ENCODE assay signal across 8 cellular contexts in the genomic region with DNA sequence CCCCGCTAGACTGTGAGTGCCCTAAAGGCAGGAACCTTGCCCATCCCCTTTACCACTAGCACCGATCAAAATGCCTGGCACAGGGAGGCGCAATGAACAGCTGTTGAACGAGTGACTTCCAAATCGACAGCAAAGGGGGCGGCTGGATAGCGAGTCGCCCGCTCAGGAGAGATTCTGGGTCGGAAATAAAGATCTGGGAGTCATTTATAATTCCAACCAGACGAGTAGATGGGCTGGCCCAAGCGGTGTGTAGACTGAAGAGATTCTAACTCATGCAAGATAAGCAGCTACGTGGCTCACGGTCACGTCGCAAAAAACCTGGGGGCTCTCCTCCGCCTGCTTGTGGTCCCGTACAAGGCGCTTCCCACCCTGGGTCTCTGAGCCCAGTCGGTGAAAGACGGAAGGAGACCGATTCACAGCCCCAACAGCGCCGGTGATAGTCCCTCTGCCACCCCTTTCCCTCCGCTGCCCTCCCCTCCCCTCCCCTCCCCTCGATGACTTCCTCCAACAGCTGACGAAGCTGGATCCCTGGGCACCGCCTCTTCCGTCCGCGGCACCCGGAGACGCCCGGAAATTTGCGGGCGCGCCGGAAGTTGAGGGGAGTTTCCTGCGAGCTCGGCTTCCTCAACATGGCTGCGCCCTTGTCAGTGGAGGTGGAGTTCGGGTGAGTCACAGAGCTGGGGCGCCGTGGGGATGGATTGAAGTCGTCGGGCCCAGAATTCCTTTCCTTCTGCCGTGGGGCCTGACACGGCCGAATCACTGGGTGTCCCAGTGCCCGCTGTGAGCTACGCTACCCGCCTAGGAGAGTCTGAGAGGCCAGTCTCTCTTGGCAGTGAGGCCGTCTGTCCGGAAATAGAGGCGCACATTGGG. TPM values are rescaled to one million over a fixed set of nuclear protein-coding genes. Genes with fewer than 3 reads are reported as not detected.
DNase-seq lines count a peak whose midpoint lies in the region; ATAC-seq and TF ChIP-seq lines count a peak whose summit lies in the region.

A gene (plus strand): TSS at position 623 of the 870 bp plus-strand sequence. CDS start 7 bp downstream, at position 630.

- H3K27me3 ChIP-seq in H9 (ENCODE audit: insufficient read depth, low read length) (peaks cover 8% of the 10 kb centered on the region; the same call in 1 of the 2 replicates), MG63 (no peaks in the 10 kb centered on the region)

- no peak within 1 kb of the TSS for H2BK20ac ChIP-seq in H9 (ENCODE audit: low read depth, low read length, poor library complexity, severe bottlenecking)

- H3K23me2 ChIP-seq in H9 (ENCODE audit: insufficient read length, low read depth, low read length, poor library complexity, severe bottlenecking) = no peaks in the 10 kb centered on the region

- TF ChIP-seq CTCF in H9 (conservative IDR thresholded peaks at IDR 0.05) = no peak
- TF ChIP-seq CTCF in fibroblast of pulmonary artery (IDR thresholded peaks at IDR 0.05; ENCODE audit: low read length, missing control alignments) = no peak
- peak in 1 of 3 experiments; percentile 10 for TF ChIP-seq CTCF in nephron (IDR thresholded peaks at IDR 0.05; ENCODE audit: unreplicated experiment in 3 of 3)

- H3K27me3 Mint-ChIP-seq in H9 (ENCODE audit: low read depth) (peaks cover 51% of the 10 kb centered on the region), nephron (ENCODE audit: low read depth) (no peaks in the 10 kb centered on the region)

- H3K9ac ChIP-seq in H9 (ENCODE audit: extremely low read depth, insufficient read length, low read length) = peak within 1 kb of the TSS; percentile 67

- DNase-seq in ELR (ENCODE audit: low read depth) = peak; percentile 99
- DNase-seq in H9 = peak; percentile 97
- peak; percentile 97 for DNase-seq in MG63
- DNase-seq in SHP77 (lab: John Stamatoyannopoulos, UW) = peak; percentile 94 to 96
- peak; percentile 97 for DNase-seq in activated effector memory CD4-positive, alpha-beta T cell treated with Interleukin-2 at 50 U/mL for 16 hours
- DNase-seq in fibroblast of pulmonary artery (ENCODE audit: low read depth) = peak; percentile 96
- DNase-seq in stimulated activated naive CD8-positive, alpha-beta T cell treated with anti-CD3 and anti-CD28 coated beads, Interleukin-15, Interleukin-2, amounts not matched to agents 100 U/mL and 50 U/mL, for 24 hours = peak; percentile 96

- H2BK12ac ChIP-seq in H9 (ENCODE audit: insufficient read length, low read depth, low read length) = no peak within 1 kb of the TSS

- H3K56ac ChIP-seq in H9 (ENCODE audit: insufficient read length, low read depth, low read length) = no peak within 1 kb of the TSS

- H3K23ac ChIP-seq in H9 (ENCODE audit: insufficient read length, low read depth, low read length) = no peak within 1 kb of the TSS

- peaks cover 20 to 22% of the 10 kb centered on the region in 2 experiments for H3K4me1 Mint-ChIP-seq in H9
- H3K4me1 Mint-ChIP-seq in nephron = peaks cover 26% of the 10 kb centered on the region

- H3K9me3 Mint-ChIP-seq in H9 = peaks cover 0 to 4% of the 10 kb centered on the region in 2 experiments; a peak in 1 of 5 replicates
- H3K9me3 Mint-ChIP-seq in nephron = no peaks in the 10 kb centered on the region

- H2BK120ac ChIP-seq in H9 (ENCODE audit: low read depth, low read length, poor library complexity, severe bottlenecking) = no peak within 1 kb of the TSS

- no peak within 1 kb of the TSS for H2BK15ac ChIP-seq in H9 (ENCODE audit: low read depth, low read length)

- no peak within 1 kb of the TSS for H3K4ac ChIP-seq in H9 (ENCODE audit: low read depth, low read length)

- no peak within 1 kb of the TSS for H4K8ac ChIP-seq in H9 (replicated peaks; ENCODE audit: insufficient read length, low read depth, low read length)

- H4K91ac ChIP-seq in H9 (ENCODE audit: insufficient read length, low read depth, low read length) = no peak within 1 kb of the TSS

- no peak within 1 kb of the TSS for H2BK5ac ChIP-seq in H9 (ENCODE audit: insufficient read length, low read length)

- H4K5ac ChIP-seq in H9 (ENCODE audit: insufficient read length, low read depth, low read length) = no peak within 1 kb of the TSS

- H3K27ac ChIP-seq in H9 (ENCODE audit: insufficient read length, low read depth, low read length) = no peak within 1 kb of the TSS

- no peak within 1 kb of the TSS for H3T11ph ChIP-seq in H9 (ENCODE audit: low read length)

- peaks cover 0 to 4% (median 0%) of the 10 kb centered on the region in 3 experiments; a peak in 3 of 7 replicates for H3K36me3 Mint-ChIP-seq in H9 (ENCODE audit: insufficient read depth in 1 of 3, low read depth in 3 of 3)
- peaks cover 6% of the 10 kb centered on the region for H3K36me3 Mint-ChIP-seq in nephron (ENCODE audit: low read depth)

- peaks cover 3% of the 10 kb centered on the region; the same call in 1 of the 2 replicates for H3K4me1 ChIP-seq in H9 (ENCODE audit: insufficient read depth, low read length)

- H3K4me3 Mint-ChIP-seq in H9 (peak within 1 kb of the TSS; percentile 95 to 99), nephron (peak within 1 kb of the TSS; percentile 94 to 96 (median 95))

- ATAC-seq in stimulated activated naive CD8-positive, alpha-beta T cell treated with anti-CD3 and anti-CD28 coated beads, Interleukin-15, Interleukin-2, amounts not matched to agents 100 U/mL and 50 U/mL, for 24 hours = peak; percentile 99

- H3K27ac Mint-ChIP-seq in H9 (peak within 1 kb of the TSS; percentile 79 to 95 (median 94); a peak in 6 of 7 replicates), nephron (peak within 1 kb of the TSS; percentile 92 to 97 (median 95))

- H3K4me3 ChIP-seq in MG63 (peak within 1 kb of the TSS; percentile 72), fibroblast of pulmonary artery (replicated peaks; ENCODE audit: low read depth, low read length) (peak within 1 kb of the TSS; percentile 100)

- H3K9me3 ChIP-seq in H9 (ENCODE audit: control insufficient read depth, low read depth, low read length) = no peaks in the 10 kb centered on the region
- H3K9me3 ChIP-seq in MG63 = no peaks in the 10 kb centered on the region

- no peak within 1 kb of the TSS for H2AFZ ChIP-seq in H9 (ENCODE audit: low read length)

- H3K36me3 ChIP-seq in MG63 = peaks cover 11% of the 10 kb centered on the region

- H3K79me1 ChIP-seq in H9 (ENCODE audit: insufficient read depth, low read depth, low read length, poor library complexity, severe bottlenecking) = peaks cover 14% of the 10 kb centered on the region

- H4K20me1 ChIP-seq in H9 (ENCODE audit: control insufficient read depth, insufficient read depth, insufficient read length) = no peaks in the 10 kb centered on the region

- H3K4me2 ChIP-seq in H9 (ENCODE audit: insufficient read depth, insufficient read length, low read length) = peak within 1 kb of the TSS; percentile 99

- H3K79me2 ChIP-seq in H9 (ENCODE audit: insufficient read depth, low read length) = peaks cover 6% of the 10 kb centered on the region; the same call in 1 of the 2 replicates

- H2AK5ac ChIP-seq in H9 (ENCODE audit: insufficient read length, low read length) = no peak within 1 kb of the TSS

- H3K18ac ChIP-seq in H9 (ENCODE audit: insufficient read length, low read depth, low read length) = no peak within 1 kb of the TSS

- H3K14ac ChIP-seq in H9 (ENCODE audit: insufficient read depth, low read length) = no peak within 1 kb of the TSS

- WGBS in H9 (ENCODE audit: extremely low coverage, insufficient read length, low lambda C conversion rate) = no CpG with 5 or more reads among the region's 55 CpGs

RNA-seq across cellular contexts. Expression of the gene that starts here (rescaled TPM):
- total RNA-seq in H9 (2021) = 46.1 and 46.6 TPM in 2 replicates
- 98.8 and 101 TPM in 2 replicates for total RNA-seq in MG63 (2014; rRNA removed; shearing (Covaris generic); ENCODE audit: low replicate concordance)
